In genomic region chr7:30789334-30789711, GRCh38 we compare ENCODE assay signal across 12 cellular contexts. TPM values are rescaled to one million over a fixed set of nuclear protein-coding genes. Genes with fewer than 3 reads are reported as not detected.
DNase-seq lines count a peak whose midpoint lies in the region; ATAC-seq, FAIRE-seq and TF ChIP-seq lines count a peak whose summit lies in the region.
"Had no signal": no experiment of that assay in that cellular context is flagged by ENCODE, and none has a peak within 500 bp of the region (broad histone marks: within the 10 kb centered on the region; RNA-seq: fewer than 3 reads in every experiment).

No MANE protein-coding gene starts in this region.

- H3K36me3 ChIP-seq in adipocyte (ENCODE audit: control insufficient read depth, insufficient read depth, low read length, severe bottlenecking) (peaks cover 35% of the 10 kb centered on the region), skeletal muscle tissue (ENCODE audit: control insufficient read depth in 3 of 3, insufficient read depth in 3 of 3, low read length in 3 of 3) (peaks cover 2 to 18% (median 6%) of the 10 kb centered on the region in 3 donors)
- H3K36me3 ChIP-seq: cardiac muscle cell had no signal

- H3K27me3 ChIP-seq in adipocyte (replicated peaks; ENCODE audit: control insufficient read depth, insufficient read depth, low read length) (no peaks in the 10 kb centered on the region), skeletal muscle tissue (ENCODE audit: control insufficient read depth in 3 of 3, insufficient read depth in 3 of 3, low read length in 3 of 3) (no peaks in the 10 kb centered on the region)
- H3K27me3 ChIP-seq: cardiac muscle cell, hepatocyte had no signal

- H3K9me3 ChIP-seq in adipocyte (ENCODE audit: control insufficient read depth, low read length) (no peaks in the 10 kb centered on the region), skeletal muscle tissue (ENCODE audit: control insufficient read depth in 3 of 3, low read length in 3 of 3) (no peaks in the 10 kb centered on the region)

- no peak overlapping the region for H3K4me3 ChIP-seq in adipocyte (ENCODE audit: low read length)
- no peak overlapping the region for H3K4me3 ChIP-seq in skeletal muscle tissue (ENCODE audit: low read length in 3 of 3)
- H3K4me3 ChIP-seq: cardiac muscle cell, hepatocyte had no signal

- H3K4me1 ChIP-seq in adipocyte (ENCODE audit: control insufficient read depth, insufficient read depth, low read length), result peaks cover 14% of the 10 kb centered on the region
- H3K4me1 ChIP-seq in skeletal muscle tissue (ENCODE audit: control insufficient read depth in 3 of 3, insufficient read depth in 3 of 3, low read length in 3 of 3), result peaks cover 0 to 3% (median 3%) of the 10 kb centered on the region in 3 donors

- TF ChIP-seq POLR2A in H54 (IDR thresholded peaks at IDR 0.05; ENCODE audit: low read depth, low read length), result no peak
- TF ChIP-seq POLR2A in GM12891 (IDR thresholded peaks at IDR 0.05; ENCODE audit: low read depth, low read length), result no peak

- H3K27ac ChIP-seq in skeletal muscle tissue (ENCODE audit: low read depth, low read length), result peak overlapping the region; percentile 45
- H3K27ac ChIP-seq: cardiac muscle cell, hepatocyte had no signal

- peak overlapping the region; percentile 16 for H3K9ac ChIP-seq in adipocyte (ENCODE audit: low read length)
- no peak overlapping the region for H3K9ac ChIP-seq in skeletal muscle tissue (ENCODE audit: low read depth in 1 of 3, low read length in 3 of 3)

- DNase-seq in H54 (ENCODE audit: insufficient read length, low spot score) (peak; percentile 93), adipocyte (ENCODE audit: low read depth) (peak; percentile 80), glomerular visceral epithelial cell (ENCODE audit: extremely low spot score) (peak; percentile 58), NCI-H774 (lab: John Stamatoyannopoulos, UW) (no peak), GM12891 (ENCODE audit: insufficient read length, low spot score) (no peak)
- no peak for DNase-seq in activated CD4-positive, CD25-positive, alpha-beta regulatory T cell treated with anti-CD3 and anti-CD28 coated beads, Interleukin-2, amount 50 U/mL, for 72 hours
- DNase-seq: SW 1271 had no signal

- peak; percentile 60 for FAIRE-seq in H54 (lab: Jason Lieb, UNC)
- no peak for FAIRE-seq in GM12891 (lab: Jason Lieb, UNC)
- FAIRE-seq: HepG2 had no signal

- no peak for ATAC-seq in GM21825 (IDR thresholded peaks at IDR 0.05; ENCODE audit: unreplicated experiment)
- ATAC-seq: HepG2 had no signal

TF ChIP-seq in GM12891, 5 proteins besides CTCF, POLR2A, EP300 and RAD21:
- TF ChIP-seq SPI1 (IDR thresholded peaks at IDR 0.05; ENCODE audit: low read depth, low read length), result no peak
- no peak for TF ChIP-seq TAF1 (IDR thresholded peaks at IDR 0.05; ENCODE audit: low read depth, low read length)
- no peak for TF ChIP-seq PAX5 (IDR thresholded peaks at IDR 0.05; ENCODE audit: insufficient read depth, low read length, severe bottlenecking)
- no peak for TF ChIP-seq POLR2AphosphoS5 (IDR thresholded peaks at IDR 0.05; ENCODE audit: low read depth, low read length)
- TF ChIP-seq POU2F2 (IDR thresholded peaks at IDR 0.05; ENCODE audit: low read depth, low read length), result no peak

RNA-seq across cellular contexts. Expression of gene MINDY4, which starts 18.1 kb away (rescaled TPM):
- 7.8 TPM for total RNA-seq in skeletal muscle tissue
- 0.89 TPM for polyA plus RNA-seq in GM12891 (2012; ENCODE audit: low read depth, missing spikeins)
- total RNA-seq: HepG2 had no signal
- polyA plus RNA-seq: HepG2 had no signal

RNA-seq across cellular contexts. Expression of gene INMT, which starts 37.4 kb away (rescaled TPM):
- total RNA-seq in skeletal muscle tissue, result 35.5 TPM
- 0.10 TPM for polyA plus RNA-seq in GM12891 (2012; ENCODE audit: low read depth, missing spikeins)
- total RNA-seq: HepG2 had no signal
- polyA plus RNA-seq: HepG2 had no signal

Comparison
In these comparisons a context has a peak if more than half of its experiments do, and no peak if none do; other contexts are left out.
1. DNase-seq: peak in H54 (single experiment), adipocyte (single experiment) and glomerular visceral epithelial cell (single experiment); none in NCI-H774 (single experiment), activated CD4-positive, CD25-positive, alpha-beta regulatory T cell treated with anti-CD3 and anti-CD28 coated beads, Interleukin-2, amount 50 U/mL, for 72 hours (single experiment) and GM12891 (single experiment).